Comparison of ENCODE assay signal across 8 cellular contexts in the genomic region with DNA sequence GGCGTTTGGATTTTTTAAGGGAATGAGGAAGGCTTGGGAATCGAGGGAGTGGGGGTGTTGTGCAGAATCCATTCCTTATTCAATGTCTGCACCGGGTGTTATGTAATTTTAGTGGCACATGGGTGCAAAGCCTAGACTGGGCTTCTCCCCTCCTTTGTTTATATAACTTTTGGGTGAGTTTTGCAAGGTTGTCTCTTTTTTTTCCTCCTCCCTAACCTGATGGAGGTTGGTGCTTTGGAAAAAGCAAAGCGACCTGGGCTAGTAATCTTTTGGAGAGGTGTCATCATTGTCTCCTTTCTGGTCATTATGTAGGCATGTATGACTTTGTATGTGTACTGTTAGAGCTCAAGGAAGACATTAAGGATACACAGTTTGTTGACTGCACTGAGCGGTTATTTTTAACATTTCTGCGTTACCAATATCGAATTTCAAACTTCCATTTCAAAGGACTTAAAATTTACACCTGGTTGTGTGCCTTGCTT. TPM values are rescaled to one million over a fixed set of nuclear protein-coding genes. Genes with fewer than 3 reads are reported as not detected.
DNase-seq lines count a peak whose midpoint lies in the region; ATAC-seq and TF ChIP-seq lines count a peak whose summit lies in the region.

No MANE protein-coding gene starts in this region.

- TF ChIP-seq CTCF in endothelial cell (IDR thresholded peaks at IDR 0.05; ENCODE audit: unreplicated experiment) (no peak), osteocyte (IDR thresholded peaks at IDR 0.05) (no peak)

- H3K27me3 Mint-ChIP-seq in endothelial cell (ENCODE audit: unreplicated experiment) (peaks cover 14% of the 10 kb centered on the region), osteocyte (ENCODE audit: unreplicated experiment) (no peaks in the 10 kb centered on the region)

- H3K27ac Mint-ChIP-seq in endothelial cell (ENCODE audit: unreplicated experiment): peak overlapping the region; percentile 64
- peak overlapping the region; percentile 96 for H3K27ac Mint-ChIP-seq in osteocyte (ENCODE audit: unreplicated experiment)

- H3K36me3 Mint-ChIP-seq in endothelial cell (ENCODE audit: low read depth, unreplicated experiment) (no peaks in the 10 kb centered on the region), osteocyte (ENCODE audit: unreplicated experiment) (peaks cover 3% of the 10 kb centered on the region)

- DNase-seq in RPMI8226 (peak; percentile 30), endothelial cell (ENCODE audit: low spot score) (no peak), osteocyte (ENCODE audit: extremely low spot score, unreplicated experiment) (no peak), NCI-H748 treated with DMSO at 0.1 percent for 48 hours (lab: John Stamatoyannopoulos, UW) (no peak), EL (no peak), iPS-NIHi7 (ENCODE audit: extremely low spot score) (no peak)

- peak overlapping the region; percentile 95 for H3K4me3 ChIP-seq in GM08714 (ENCODE audit: low read length)

- peak overlapping the region; percentile 96 for H3K4me3 Mint-ChIP-seq in endothelial cell (ENCODE audit: unreplicated experiment)
- H3K4me3 Mint-ChIP-seq in osteocyte (ENCODE audit: unreplicated experiment): peak overlapping the region; percentile 86

- no peak for ATAC-seq in esophagus mucosa

- no peaks in the 10 kb centered on the region for H3K9me3 Mint-ChIP-seq in endothelial cell (ENCODE audit: unreplicated experiment)
- no peaks in the 10 kb centered on the region for H3K9me3 Mint-ChIP-seq in osteocyte (ENCODE audit: unreplicated experiment)

- H3K4me1 Mint-ChIP-seq in endothelial cell (ENCODE audit: unreplicated experiment): peaks cover 32% of the 10 kb centered on the region
- peaks cover 34% of the 10 kb centered on the region for H3K4me1 Mint-ChIP-seq in osteocyte (ENCODE audit: unreplicated experiment)

RNA-seq across cellular contexts. Expression of gene SMARCA2, which starts 3.1 kb away (rescaled TPM):
- total RNA-seq in endothelial cell (ENCODE audit: unreplicated experiment) (43.7 TPM), osteocyte (110 and 115 TPM in 2 replicates), esophagus mucosa (81.7 TPM)
